13 cellular contexts compared by ENCODE assay signal in the genomic region with DNA sequence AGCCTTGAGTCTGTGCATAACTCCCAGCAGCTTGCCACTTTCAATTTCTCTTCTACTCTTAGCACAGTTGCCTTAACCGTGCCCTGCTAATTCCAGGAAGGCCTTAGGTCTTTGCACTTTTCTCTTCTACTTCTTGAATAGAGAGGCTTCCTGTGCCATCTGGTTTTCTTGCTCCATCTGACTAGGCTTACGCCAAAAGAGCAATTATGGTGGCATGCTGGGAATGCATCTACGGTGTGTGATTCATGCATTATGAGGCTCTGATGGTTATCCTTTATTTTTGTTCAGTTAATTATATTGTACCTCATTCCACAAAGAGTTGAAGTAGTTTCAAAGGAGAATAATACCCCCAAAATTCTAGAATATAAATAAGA. TPM values are rescaled to one million over a fixed set of nuclear protein-coding genes. Genes with fewer than 3 reads are reported as not detected.
DNase-seq lines count a peak whose midpoint lies in the region; ATAC-seq lines count a peak whose summit lies in the region.
"Had no signal": no experiment of that assay in that cellular context is flagged by ENCODE, and none has a peak within 500 bp of the region (broad histone marks: within the 10 kb centered on the region; RNA-seq: fewer than 3 reads in every experiment).

No MANE protein-coding gene starts in this region.

- no peak overlapping the region for H3K27ac Mint-ChIP-seq in CD4-positive, CD25-positive, alpha-beta regulatory T cell
- H3K27ac Mint-ChIP-seq: stimulated activated naive CD8-positive, alpha-beta T cell treated with anti-CD3 and anti-CD28 coated beads, Interleukin-15, amount 100 ng/mL, for 72 hours had no signal

- H3K4me3 ChIP-seq in CD4-positive, CD25-positive, alpha-beta regulatory T cell (ENCODE audit: low read depth, low read length): peak overlapping the region; percentile 17
- H3K4me3 ChIP-seq: coronary artery had no signal

- no peaks in the 10 kb centered on the region for H3K27me3 ChIP-seq in CD4-positive, CD25-positive, alpha-beta regulatory T cell (ENCODE audit: control insufficient read depth, insufficient read depth, low read length)

- H3K4me3 Mint-ChIP-seq in CD4-positive, CD25-positive, alpha-beta regulatory T cell: no peak overlapping the region
- H3K4me3 Mint-ChIP-seq: stimulated activated naive CD8-positive, alpha-beta T cell treated with anti-CD3 and anti-CD28 coated beads, Interleukin-15, amount 100 ng/mL, for 72 hours had no signal

- DNase-seq in CD4-positive, CD25-positive, alpha-beta regulatory T cell: peak in 1 of 3 donors; percentile 81
- DNase-seq in amniotic epithelial cell (ENCODE audit: low read depth) (peak; percentile 81), kidney glomerular epithelial cell (lab: John Stamatoyannopoulos, UW) (peak; percentile 44), NCI-H526 (lab: John Stamatoyannopoulos, UW) (no peak)
- no peak for DNase-seq in stimulated activated CD4-positive, alpha-beta T cell treated with anti-CD3 and anti-CD28 coated beads, Interleukin-4, amount 100 ng/mL, for 4 hours
- DNase-seq: DMS53; left colon; NK-92 treated with Interleukin-12 subunit alpha and Interleukin-12 subunit beta, amount 100 ng/mL, for 24 hours; stimulated activated naive CD8-positive, alpha-beta T cell treated with anti-CD3 and anti-CD28 coated beads, Interleukin-15, amount 100 ng/mL, for 72 hours had no signal

- H3K9me3 Mint-ChIP-seq in CD4-positive, CD25-positive, alpha-beta regulatory T cell: peaks cover 0 to 2% (median 0%) of the 10 kb centered on the region in 7 donors
- H3K9me3 Mint-ChIP-seq: stimulated activated naive CD8-positive, alpha-beta T cell treated with anti-CD3 and anti-CD28 coated beads, Interleukin-15, amount 100 ng/mL, for 72 hours had no signal

- H3K4me1 ChIP-seq in CD4-positive, CD25-positive, alpha-beta regulatory T cell (ENCODE audit: control insufficient read depth, insufficient read depth, low read length, poor library complexity, severe bottlenecking): peaks cover 8% of the 10 kb centered on the region

- H3K36me3 ChIP-seq in CD4-positive, CD25-positive, alpha-beta regulatory T cell (ENCODE audit: control insufficient read depth, insufficient read depth, low read length): no peaks in the 10 kb centered on the region

- H3K27me3 Mint-ChIP-seq in CD4-positive, CD25-positive, alpha-beta regulatory T cell: no peaks in the 10 kb centered on the region
- H3K27me3 Mint-ChIP-seq: stimulated activated naive CD8-positive, alpha-beta T cell treated with anti-CD3 and anti-CD28 coated beads, Interleukin-15, amount 100 ng/mL, for 72 hours had no signal

- no peaks in the 10 kb centered on the region for H3K9me3 ChIP-seq in CD4-positive, CD25-positive, alpha-beta regulatory T cell (ENCODE audit: control insufficient read depth in 2 of 2, low read length in 2 of 2)

- H3K27ac ChIP-seq in CD4-positive, CD25-positive, alpha-beta regulatory T cell (ENCODE audit: insufficient read depth, low read length, poor library complexity, severe bottlenecking): no peak overlapping the region
- H3K27ac ChIP-seq: coronary artery had no signal

- ATAC-seq in CD4-positive, CD25-positive, alpha-beta regulatory T cell (ENCODE audit: low read depth in 2 of 2): peak; percentile 66 to 71
- ATAC-seq in HG03045 (IDR thresholded peaks at IDR 0.05; ENCODE audit: unreplicated experiment) (peak; percentile 47), GM19463 (IDR thresholded peaks at IDR 0.05; ENCODE audit: unreplicated experiment) (no peak), HG03571 (IDR thresholded peaks at IDR 0.05; ENCODE audit: unreplicated experiment) (no peak)
- ATAC-seq: left colon; stimulated activated naive CD8-positive, alpha-beta T cell treated with anti-CD3 and anti-CD28 coated beads, Interleukin-15, amount 100 ng/mL, for 72 hours had no signal

- H3K36me3 Mint-ChIP-seq in CD4-positive, CD25-positive, alpha-beta regulatory T cell: no peaks in the 10 kb centered on the region

- peaks cover 13 to 35% (median 26%) of the 10 kb centered on the region in 4 donors for H3K4me1 Mint-ChIP-seq in CD4-positive, CD25-positive, alpha-beta regulatory T cell

RNA-seq across cellular contexts. Expression of a gene that starts 29.4 kb away (rescaled TPM):
- 8.7 TPM for total RNA-seq in CD4-positive, CD25-positive, alpha-beta regulatory T cell
- under 1 TPM; 0.05 to 0.23 (median 0.14) TPM for polyA plus RNA-seq in CD4-positive, CD25-positive, alpha-beta regulatory T cell

Comparison
In these comparisons a context has a peak if more than half of its experiments do, and no peak if none do; other contexts are left out.
1. ATAC-seq: peak in CD4-positive, CD25-positive, alpha-beta regulatory T cell (2 of 2) and HG03045 (single experiment); none in GM19463 (single experiment) and HG03571 (single experiment).
2. DNase-seq: peak in amniotic epithelial cell (single experiment) and kidney glomerular epithelial cell (single experiment); none in stimulated activated CD4-positive, alpha-beta T cell treated with anti-CD3 and anti-CD28 coated beads, Interleukin-4, amount 100 ng/mL, for 4 hours (0 of 2) and NCI-H526 (0 of 2).